Comparison of ENCODE assay signal across 17 cellular contexts in the genomic region with DNA sequence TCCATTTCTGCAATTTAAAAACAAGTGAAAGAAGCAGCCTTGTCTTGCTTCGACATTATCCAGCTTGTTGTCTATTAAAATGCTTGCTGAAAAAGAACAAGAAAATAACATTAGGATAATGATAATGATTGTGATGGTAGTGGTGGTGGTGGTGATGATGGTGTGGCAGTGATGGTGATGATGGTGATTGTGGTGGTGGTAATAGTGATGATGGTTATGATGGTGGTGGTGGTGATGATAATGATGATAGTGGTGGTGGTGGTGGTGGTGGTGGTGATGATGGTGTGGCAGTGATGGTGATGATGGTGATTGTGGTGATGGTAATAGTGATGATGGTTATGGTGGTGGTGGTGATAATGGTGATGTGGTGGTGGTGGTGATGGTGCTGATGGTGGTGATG. TPM values are rescaled to one million over a fixed set of nuclear protein-coding genes. Genes with fewer than 3 reads are reported as not detected.
DNase-seq lines count a peak whose midpoint lies in the region; ATAC-seq and TF ChIP-seq lines count a peak whose summit lies in the region.
"Had no signal": no experiment of that assay in that cellular context is flagged by ENCODE, and none has a peak within 500 bp of the region (broad histone marks: within the 10 kb centered on the region; RNA-seq: fewer than 3 reads in every experiment).

No MANE protein-coding gene starts in this region.

- no peaks in the 10 kb centered on the region for H3K9me3 ChIP-seq in HEK293 (ENCODE audit: control insufficient read depth, insufficient read depth, low read depth, low read length)
- H3K9me3 ChIP-seq in neural progenitor cell (ENCODE audit: low read depth), result no peaks in the 10 kb centered on the region
- H3K9me3 ChIP-seq: BE2C, Caco-2 had no signal

- no peak for ATAC-seq in activated CD8-positive, alpha-beta memory T cell treated with anti-CD3 and anti-CD28 coated beads, Interleukin-2, amount 10 ng/mL, durations not matched to agents 7 days and 5 days
- no peak for ATAC-seq in central memory CD8-positive, alpha-beta T cell (replicated peaks; ENCODE audit: extremely low read depth, poor library complexity, severe bottlenecking)
- no peak for ATAC-seq in left cardiac atrium
- ATAC-seq: GM23338, HCT116, Panc1 had no signal

- H3K36me3 ChIP-seq in HEK293 (ENCODE audit: control insufficient read depth in 2 of 2, insufficient read depth in 1 of 2, low read length in 2 of 2) (no peaks in the 10 kb centered on the region), neural progenitor cell (no peaks in the 10 kb centered on the region)
- H3K36me3 ChIP-seq: BE2C had no signal

- H3K4me2 ChIP-seq in neural progenitor cell, result no peak overlapping the region
- H3K4me2 ChIP-seq: GM23338 had no signal

- H3K79me2 ChIP-seq in neural progenitor cell (ENCODE audit: low read depth), result no peaks in the 10 kb centered on the region

- no peak overlapping the region for H3K4me3 ChIP-seq in HEK293 (ENCODE audit: low read depth, low read length)
- H3K4me3 ChIP-seq in neural progenitor cell, result no peak overlapping the region
- H3K4me3 ChIP-seq: GM23338 had no signal

- peak overlapping the region; percentile 35 for H3K27ac Mint-ChIP-seq in activated CD8-positive, alpha-beta memory T cell treated with anti-CD3 and anti-CD28 coated beads, Interleukin-2, amount 10 ng/mL, durations not matched to agents 7 days and 5 days
- H3K27ac Mint-ChIP-seq in central memory CD8-positive, alpha-beta T cell (ENCODE audit: low read depth), result peak overlapping the region; percentile 6
- no peak overlapping the region for H3K27ac Mint-ChIP-seq in neural progenitor cell
- H3K27ac Mint-ChIP-seq: GM23338 had no signal

- intact Hi-C loops in left cardiac atrium (cut with DNase I), result no loop called here

- POLR2A ChIA-PET in HEK293 (lab: Yijun Ruan, JAX), result no interaction called here

- CTCF ChIA-PET in activated CD8-positive, alpha-beta memory T cell treated with anti-CD3 and anti-CD28 coated beads, Interleukin-2, amount 10 ng/mL, durations not matched to agents 7 days and 5 days (lab: Charles Lee), result interaction anchor here (1.1 to 1.4 kb wide), 2 partner anchors 12 to 27 kb away, joined by 3 to 6 read pairs; no protein-coding TSS in a partner anchor
- CTCF ChIA-PET in HEK293 (lab: Yijun Ruan, JAX), result interaction anchor here (0.6 kb wide), 1 partner anchor 1305 kb away, joined by 3 read pairs; no protein-coding TSS in a partner anchor

- no peak overlapping the region for H3K9ac ChIP-seq in neural progenitor cell

- peaks cover 6% of the 10 kb centered on the region for H3K4me1 Mint-ChIP-seq in activated CD8-positive, alpha-beta memory T cell treated with anti-CD3 and anti-CD28 coated beads, Interleukin-2, amount 10 ng/mL, durations not matched to agents 7 days and 5 days
- H3K4me1 Mint-ChIP-seq in central memory CD8-positive, alpha-beta T cell, result peaks cover under 1% of the 10 kb centered on the region
- peaks cover 6% of the 10 kb centered on the region for H3K4me1 Mint-ChIP-seq in neural progenitor cell
- H3K4me1 Mint-ChIP-seq: GM23338 had no signal

- no peaks in the 10 kb centered on the region for H3K27me3 ChIP-seq in neural progenitor cell
- H3K27me3 ChIP-seq: BE2C had no signal

- H3K9me3 Mint-ChIP-seq in activated CD8-positive, alpha-beta memory T cell treated with anti-CD3 and anti-CD28 coated beads, Interleukin-2, amount 10 ng/mL, durations not matched to agents 7 days and 5 days (ENCODE audit: low read depth), result peaks cover 7% of the 10 kb centered on the region
- peaks cover 11% of the 10 kb centered on the region for H3K9me3 Mint-ChIP-seq in central memory CD8-positive, alpha-beta T cell
- H3K9me3 Mint-ChIP-seq in neural progenitor cell, result peaks cover 4% of the 10 kb centered on the region

- peaks cover 8% of the 10 kb centered on the region for H3F3A ChIP-seq in neural progenitor cell (ENCODE audit: low read depth)

- H4K20me1 ChIP-seq in neural progenitor cell (ENCODE audit: low read depth), result no peaks in the 10 kb centered on the region

- no peak overlapping the region for H3K4me3 Mint-ChIP-seq in activated CD8-positive, alpha-beta memory T cell treated with anti-CD3 and anti-CD28 coated beads, Interleukin-2, amount 10 ng/mL, durations not matched to agents 7 days and 5 days
- H3K4me3 Mint-ChIP-seq in central memory CD8-positive, alpha-beta T cell, result peak overlapping the region; percentile 2
- peak overlapping the region; percentile 20 for H3K4me3 Mint-ChIP-seq in neural progenitor cell
- H3K4me3 Mint-ChIP-seq: CD4-positive, CD25-positive, alpha-beta regulatory T cell; GM23338 had no signal

- no peaks in the 10 kb centered on the region for H3K27me3 Mint-ChIP-seq in activated CD8-positive, alpha-beta memory T cell treated with anti-CD3 and anti-CD28 coated beads, Interleukin-2, amount 10 ng/mL, durations not matched to agents 7 days and 5 days
- H3K27me3 Mint-ChIP-seq in central memory CD8-positive, alpha-beta T cell, result no peaks in the 10 kb centered on the region
- H3K27me3 Mint-ChIP-seq in neural progenitor cell (ENCODE audit: insufficient read depth, low read depth), result peaks cover 11% of the 10 kb centered on the region
- H3K27me3 Mint-ChIP-seq: CD4-positive, CD25-positive, alpha-beta regulatory T cell had no signal

- H2AFZ ChIP-seq in neural progenitor cell (replicated peaks), result no peak overlapping the region
- H2AFZ ChIP-seq: GM23338 had no signal

- DNase-seq in activated CD8-positive, alpha-beta memory T cell treated with anti-CD3 and anti-CD28 coated beads, Interleukin-2, amount 10 ng/mL, durations not matched to agents 7 days and 5 days, result no peak
- no peak for DNase-seq in activated CD8-positive, alpha-beta memory T cell treated with anti-CD3 and anti-CD28 coated beads, Interleukin-2, amount 50 U/mL, for 48 hours
- DNase-seq in central memory CD8-positive, alpha-beta T cell (ENCODE audit: low spot score in 2 of 2), result no peak
- DNase-seq in neural progenitor cell (ENCODE audit: low spot score) (no peak), left cardiac atrium (no peak), NAMALWA (ENCODE audit: low spot score) (no peak)
- DNase-seq in activated naive CD4-positive, alpha-beta T cell treated with anti-CD3 and anti-CD28 coated beads, Interleukin-2, amount 50 U/mL, for 16 hours, result no peak
- DNase-seq: BE2C; Caco-2; CD4-positive, CD25-positive, alpha-beta regulatory T cell; GDM1; KG1; NCI-H1694 treated with DMSO at 0.1 percent for 48 hours had no signal

- H3K27ac ChIP-seq in HEK293 (ENCODE audit: extremely low read depth, low read depth, low read length) (no peak overlapping the region), neural progenitor cell (no peak overlapping the region)

- H3K36me3 Mint-ChIP-seq in activated CD8-positive, alpha-beta memory T cell treated with anti-CD3 and anti-CD28 coated beads, Interleukin-2, amount 10 ng/mL, durations not matched to agents 7 days and 5 days, result peaks cover 14% of the 10 kb centered on the region
- H3K36me3 Mint-ChIP-seq in central memory CD8-positive, alpha-beta T cell (ENCODE audit: insufficient read depth), result peaks cover 3% of the 10 kb centered on the region
- H3K36me3 Mint-ChIP-seq in neural progenitor cell, result peaks cover 4% of the 10 kb centered on the region

- H3K4me1 ChIP-seq in HEK293 (ENCODE audit: control insufficient read depth, insufficient read depth, low read length), result peaks cover 15% of the 10 kb centered on the region; the same call in 1 of the 2 replicates
- peaks cover 11% of the 10 kb centered on the region for H3K4me1 ChIP-seq in neural progenitor cell
- H3K4me1 ChIP-seq: BE2C, Caco-2 had no signal

- TF ChIP-seq CTCF in HEK293 (tag by site-specific recombination; IDR thresholded peaks at IDR 0.05), result no peak
- TF ChIP-seq CTCF in neural progenitor cell (IDR thresholded peaks at IDR 0.05), result no peak

TF ChIP-seq in HEK293, 187 proteins besides CTCF, POLR2A, EP300 and RAD21:
- TF ChIP-seq, protein P1, sequence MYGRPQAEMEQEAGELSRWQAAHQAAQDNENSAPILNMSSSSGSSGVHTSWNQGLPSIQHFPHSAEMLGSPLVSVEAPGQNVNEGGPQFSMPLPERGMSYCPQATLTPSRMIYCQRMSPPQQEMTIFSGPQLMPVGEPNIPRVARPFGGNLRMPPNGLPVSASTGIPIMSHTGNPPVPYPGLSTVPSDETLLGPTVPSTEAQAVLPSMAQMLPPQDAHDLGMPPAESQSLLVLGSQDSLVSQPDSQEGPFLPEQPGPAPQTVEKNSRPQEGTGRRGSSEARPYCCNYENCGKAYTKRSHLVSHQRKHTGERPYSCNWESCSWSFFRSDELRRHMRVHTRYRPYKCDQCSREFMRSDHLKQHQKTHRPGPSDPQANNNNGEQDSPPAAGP (tag by site-specific recombination; IDR thresholded peaks at IDR 0.05), result no peak
- no peak for TF ChIP-seq ZNF37A (tag by site-specific recombination; IDR thresholded peaks at IDR 0.05)
- TF ChIP-seq ZNF202 (tag by site-specific recombination; IDR thresholded peaks at IDR 0.05; ENCODE audit: borderline replicate concordance), result no peak
- TF ChIP-seq ZNF175 (tag by site-specific recombination; IDR thresholded peaks at IDR 0.05), result no peak
- TF ChIP-seq ZNF324 (tag by site-specific recombination; IDR thresholded peaks at IDR 0.05), result no peak
- no peak for TF ChIP-seq ZNF830 (tag by site-specific recombination; IDR thresholded peaks at IDR 0.05; ENCODE audit: low read depth)
- TF ChIP-seq, protein P2, sequence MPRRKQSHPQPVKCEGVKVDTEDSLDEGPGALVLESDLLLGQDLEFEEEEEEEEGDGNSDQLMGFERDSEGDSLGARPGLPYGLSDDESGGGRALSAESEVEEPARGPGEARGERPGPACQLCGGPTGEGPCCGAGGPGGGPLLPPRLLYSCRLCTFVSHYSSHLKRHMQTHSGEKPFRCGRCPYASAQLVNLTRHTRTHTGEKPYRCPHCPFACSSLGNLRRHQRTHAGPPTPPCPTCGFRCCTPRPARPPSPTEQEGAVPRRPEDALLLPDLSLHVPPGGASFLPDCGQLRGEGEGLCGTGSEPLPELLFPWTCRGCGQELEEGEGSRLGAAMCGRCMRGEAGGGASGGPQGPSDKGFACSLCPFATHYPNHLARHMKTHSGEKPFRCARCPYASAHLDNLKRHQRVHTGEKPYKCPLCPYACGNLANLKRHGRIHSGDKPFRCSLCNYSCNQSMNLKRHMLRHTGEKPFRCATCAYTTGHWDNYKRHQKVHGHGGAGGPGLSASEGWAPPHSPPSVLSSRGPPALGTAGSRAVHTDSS (tag by site-specific recombination; IDR thresholded peaks at IDR 0.05), result peak; percentile 69
TF ChIP-seq in HEK293: peak in this region for 1.

RNA-seq across cellular contexts. Expression of a gene that starts 41.5 kb away (rescaled TPM):
- total RNA-seq in activated CD8-positive, alpha-beta memory T cell treated with anti-CD3 and anti-CD28 coated beads, Interleukin-2, amount 10 ng/mL, durations not matched to agents 7 days and 5 days, result 1 to 10 TPM; 4.2 to 5.7 TPM
- 0.59 and 1.4 TPM in 2 replicates for total RNA-seq in neural progenitor cell (ENCODE audit: low replicate concordance)
- total RNA-seq in left cardiac atrium, result 1 to 10 TPM in 1 of 2 donors, under 1 TPM in 1; 0.92 to 1.4 TPM

RNA-seq across cellular contexts. Expression of a gene that starts 41.7 kb away (rescaled TPM):
- total RNA-seq in activated CD8-positive, alpha-beta memory T cell treated with anti-CD3 and anti-CD28 coated beads, Interleukin-2, amount 10 ng/mL, durations not matched to agents 7 days and 5 days, result 10 to 100 TPM; 30.6 to 36.4 TPM
- 4.5 and 7.5 TPM in 2 replicates for total RNA-seq in neural progenitor cell (ENCODE audit: low replicate concordance)
- total RNA-seq in left cardiac atrium, result 1 to 10 TPM; 4.7 to 7.0 TPM
